ENCODE assay signal across 9 cellular contexts in genomic region chr5:154829589-154830218, GRCh38. TPM values are rescaled to one million over a fixed set of nuclear protein-coding genes. Genes with fewer than 3 reads are reported as not detected.
DNase-seq lines count a peak whose midpoint lies in the region; ATAC-seq and TF ChIP-seq lines count a peak whose summit lies in the region.
"Had no signal": no experiment of that assay in that cellular context is flagged by ENCODE, and none has a peak within 500 bp of the region (broad histone marks: within the 10 kb centered on the region; RNA-seq: fewer than 3 reads in every experiment).

No MANE protein-coding gene starts in this region.

- H3K4me3 ChIP-seq in DND-41 (ENCODE audit: low read depth in 1 of 2, low read length in 2 of 2) (no peak overlapping the region), gastroesophageal sphincter (no peak overlapping the region)

- H3K4me1 Mint-ChIP-seq in activated naive CD8-positive, alpha-beta T cell (ENCODE audit: low read depth): peaks cover 41% of the 10 kb centered on the region
- peaks cover 18 to 27% of the 10 kb centered on the region in 2 donors for H3K4me1 Mint-ChIP-seq in natural killer cell treated with Interleukin-12 subunit alpha and Interleukin-12 subunit beta and Interleukin-15 and Interleukin-18, amount 100 ng/mL, for 72 hours (ENCODE audit: low read depth in 2 of 2)

- no peak for DNase-seq in DND-41
- DNase-seq in RPMI7951 (ENCODE audit: low read depth): peak; percentile 58
- no peak for DNase-seq in natural killer cell treated with Interleukin-12 subunit alpha and Interleukin-12 subunit beta and Interleukin-15 and Interleukin-18, amount 100 ng/mL, for 72 hours (ENCODE audit: low spot score)
- DNase-seq in left ventricle myocardium superior: no peak
- DNase-seq in OCI-M1 (lab: John Stamatoyannopoulos, UW): no peak
- DNase-seq: H9 had no signal

- no peak for TF ChIP-seq POLR2A in gastroesophageal sphincter (IDR thresholded peaks at IDR 0.05)

- H3K36me3 Mint-ChIP-seq in activated naive CD8-positive, alpha-beta T cell: peaks cover 2% of the 10 kb centered on the region
- H3K36me3 Mint-ChIP-seq in natural killer cell treated with Interleukin-12 subunit alpha and Interleukin-12 subunit beta and Interleukin-15 and Interleukin-18, amount 100 ng/mL, for 72 hours: no peaks in the 10 kb centered on the region

- no peak overlapping the region for H3K4me2 ChIP-seq in DND-41 (ENCODE audit: insufficient read depth, low read length)

- ATAC-seq in DND-41 (ENCODE audit: insufficient read depth, low read depth): peak; percentile 64; the same call in 2 of the 3 replicates
- peak; percentile 73 to 84 for ATAC-seq in natural killer cell treated with Interleukin-12 subunit alpha and Interleukin-12 subunit beta and Interleukin-15 and Interleukin-18, amount 100 ng/mL, for 72 hours
- no peak for ATAC-seq in GM21367 (IDR thresholded peaks at IDR 0.05; ENCODE audit: unreplicated experiment)
- ATAC-seq in gastroesophageal sphincter: no peak
- no peak for ATAC-seq in left ventricle myocardium superior

- no peaks in the 10 kb centered on the region for H3K4me1 ChIP-seq in DND-41 (ENCODE audit: insufficient read depth, low read length)
- peaks cover 0 to 20% (median 0%) of the 10 kb centered on the region in 3 donors for H3K4me1 ChIP-seq in gastroesophageal sphincter

- peak overlapping the region; percentile 59 for H3K4me3 Mint-ChIP-seq in activated naive CD8-positive, alpha-beta T cell
- no peak overlapping the region for H3K4me3 Mint-ChIP-seq in natural killer cell treated with Interleukin-12 subunit alpha and Interleukin-12 subunit beta and Interleukin-15 and Interleukin-18, amount 100 ng/mL, for 72 hours
- H3K4me3 Mint-ChIP-seq: H9 had no signal

- H3K27ac ChIP-seq in DND-41 (ENCODE audit: low read length) (no peak overlapping the region), gastroesophageal sphincter (no peak overlapping the region)

- H3K9me3 ChIP-seq in DND-41 (ENCODE audit: insufficient read depth, low read length, severe bottlenecking): no peaks in the 10 kb centered on the region
- no peaks in the 10 kb centered on the region for H3K9me3 ChIP-seq in gastroesophageal sphincter

- H3K36me3 ChIP-seq in DND-41 (ENCODE audit: insufficient read depth, low read length): peaks cover 24% of the 10 kb centered on the region
- peaks cover 0 to 88% of the 10 kb centered on the region in 2 donors for H3K36me3 ChIP-seq in gastroesophageal sphincter

- peak overlapping the region; percentile 77 for H3K27ac Mint-ChIP-seq in activated naive CD8-positive, alpha-beta T cell
- peak overlapping the region; percentile 59 to 65 for H3K27ac Mint-ChIP-seq in natural killer cell treated with Interleukin-12 subunit alpha and Interleukin-12 subunit beta and Interleukin-15 and Interleukin-18, amount 100 ng/mL, for 72 hours

- H3K27me3 Mint-ChIP-seq in activated naive CD8-positive, alpha-beta T cell: no peaks in the 10 kb centered on the region
- H3K27me3 Mint-ChIP-seq in natural killer cell treated with Interleukin-12 subunit alpha and Interleukin-12 subunit beta and Interleukin-15 and Interleukin-18, amount 100 ng/mL, for 72 hours: no peaks in the 10 kb centered on the region

- no peak for TF ChIP-seq EP300 in gastroesophageal sphincter (IDR thresholded peaks at IDR 0.05)

- 73 to 80% methylated on average over 2 to 3 of the region's 4 CpGs for WGBS in gastroesophageal sphincter (ENCODE audit: low coverage in 1 of 2), 2 donors

- H3K9ac ChIP-seq in DND-41 (ENCODE audit: low read depth, low read length): no peak overlapping the region

- TF ChIP-seq CTCF in DND-41 (IDR thresholded peaks at IDR 0.05; ENCODE audit: borderline replicate concordance, extremely low read depth, low read length, poor library complexity, severe bottlenecking): no peak
- no peak for TF ChIP-seq CTCF in gastroesophageal sphincter (IDR thresholded peaks at IDR 0.05)

- intact Hi-C loops in left ventricle myocardium superior (cut with micrococcal nuclease): no loop called here

- no peaks in the 10 kb centered on the region for H3K79me2 ChIP-seq in DND-41 (ENCODE audit: insufficient read depth, low read length)

- H3K27me3 ChIP-seq in DND-41 (ENCODE audit: insufficient read depth, low read length, poor library complexity) (no peaks in the 10 kb centered on the region), gastroesophageal sphincter (no peaks in the 10 kb centered on the region)

- H4K20me1 ChIP-seq in DND-41 (ENCODE audit: insufficient read depth, low read length): peaks cover 2% of the 10 kb centered on the region; the same call in 1 of the 2 replicates

- no peak overlapping the region for H2AFZ ChIP-seq in DND-41 (ENCODE audit: low read depth, low read length)

- no peaks in the 10 kb centered on the region for H3K9me3 Mint-ChIP-seq in activated naive CD8-positive, alpha-beta T cell (ENCODE audit: low read depth)
- H3K9me3 Mint-ChIP-seq in natural killer cell treated with Interleukin-12 subunit alpha and Interleukin-12 subunit beta and Interleukin-15 and Interleukin-18, amount 100 ng/mL, for 72 hours: no peaks in the 10 kb centered on the region
- H3K9me3 Mint-ChIP-seq: H9 had no signal

RNA-seq across cellular contexts. Expression of gene FAXDC2, which starts 20.7 kb away (rescaled TPM):
- total RNA-seq in RPMI7951 (2014; rRNA removed; shearing (Covaris generic)): 3.4 and 6.4 TPM in 2 replicates
- total RNA-seq in natural killer cell treated with Interleukin-12 subunit alpha and Interleukin-12 subunit beta and Interleukin-15 and Interleukin-18, amount 100 ng/mL, for 72 hours: not detected
- total RNA-seq in gastroesophageal sphincter (10 to 100 TPM; 26.6 to 75.5 (median 46.4) TPM), left ventricle myocardium superior (26.1 TPM)

RNA-seq across cellular contexts. Expression of gene CNOT8, which starts 28.7 kb away (rescaled TPM):
- total RNA-seq in RPMI7951 (2014; rRNA removed; shearing (Covaris generic)): 59.5 and 60.0 TPM in 2 replicates
- 10 to 100 TPM; 65.3 to 67.1 TPM for total RNA-seq in natural killer cell treated with Interleukin-12 subunit alpha and Interleukin-12 subunit beta and Interleukin-15 and Interleukin-18, amount 100 ng/mL, for 72 hours
- total RNA-seq in gastroesophageal sphincter: 10 to 100 TPM; 53.6 to 71.5 (median 61.5) TPM
- total RNA-seq in left ventricle myocardium superior: 26.1 TPM

Comparison
In these comparisons a context has a peak if more than half of its experiments do, and no peak if none do; other contexts are left out.
1. ATAC-seq: peak in DND-41 (single experiment) and natural killer cell treated with Interleukin-12 subunit alpha and Interleukin-12 subunit beta and Interleukin-15 and Interleukin-18, amount 100 ng/mL, for 72 hours (2 of 2); none in GM21367 (single experiment), gastroesophageal sphincter (single experiment) and left ventricle myocardium superior (single experiment).